Comparison of ENCODE assay signal across 14 cellular contexts in genomic region chr7:70574970-70575799, GRCh38.
DNase-seq lines count a peak whose midpoint lies in the region; ATAC-seq and TF ChIP-seq lines count a peak whose summit lies in the region.
"Had no signal": no experiment of that assay in that cellular context is flagged by ENCODE, and none has a peak within 500 bp of the region (broad histone marks: within the 10 kb centered on the region; RNA-seq: fewer than 3 reads in every experiment).

No MANE protein-coding gene starts in this region.

- H3K27ac Mint-ChIP-seq in MCF 10A (ENCODE audit: low read depth, unreplicated experiment) = no peak overlapping the region
- H3K27ac Mint-ChIP-seq: H9 had no signal

- no peak for ATAC-seq in HG03439 (IDR thresholded peaks at IDR 0.05; ENCODE audit: unreplicated experiment)
- ATAC-seq: A549; activated T-cell treated with anti-CD3 and anti-CD28 coated beads, Interleukin-2, amount 50 U/mL, for 4 hours; Panc1; sciatic nerve had no signal

- peaks cover 20% of the 10 kb centered on the region for H3K9me3 Mint-ChIP-seq in MCF 10A (ENCODE audit: unreplicated experiment)
- H3K9me3 Mint-ChIP-seq: activated T-cell treated with anti-CD3 and anti-CD28 coated beads, Interleukin-2, amount 50 U/mL, for 4 hours; central memory CD8-positive, alpha-beta T cell had no signal

- no peaks in the 10 kb centered on the region for H3K36me3 Mint-ChIP-seq in MCF 10A (ENCODE audit: insufficient read depth, unreplicated experiment)

- CTCF ChIA-PET in MCF 10A (lab: Yijun Ruan, JAX) (interaction anchor here (0.6 kb wide), 1 partner anchor 471 kb away, joined by 3 read pairs; no protein-coding TSS in a partner anchor), RWPE1 (lab: Yijun Ruan, JAX) (no interaction called here)

- POLR2A ChIA-PET in MCF 10A (lab: Yijun Ruan, JAX) = interaction anchor here (0.5 kb wide), 1 partner anchor 160 kb away, joined by 3 read pairs; no protein-coding TSS in a partner anchor
- POLR2A ChIA-PET in RWPE1 (lab: Yijun Ruan, JAX; ENCODE audit: low non-redundant PET) = interaction anchor here (0.6 kb wide), 1 partner anchor 25 kb away, joined by 7 read pairs; no protein-coding TSS in a partner anchor

- DNase-seq in T47D (ENCODE audit: low read depth in 1 of 2, low spot score in 1 of 2) (peak; percentile 53 to 78), MCF 10A (ENCODE audit: unreplicated experiment) (no peak), RWPE1 (ENCODE audit: low spot score) (peak; percentile 54), iris pigment epithelial cell (ENCODE audit: low read depth) (peak; percentile 16), superior temporal gyrus (ENCODE audit: extremely low spot score) (peak; percentile 53), NK-92 (lab: John Stamatoyannopoulos, UW; ENCODE audit: unreplicated experiment) (no peak)
- DNase-seq in effector CD4-positive, alpha-beta T cell = no peak
- DNase-seq: activated T-cell treated with anti-CD3 and anti-CD28 coated beads, Interleukin-2, amount 50 U/mL, for 4 hours; H9 had no signal

- BruUV-seq in MCF 10A (replicated peaks; lab: Mats Ljungman, UMichigan) = no TSS peak

- no peak overlapping the region for H3K27ac ChIP-seq in RWPE1
- H3K27ac ChIP-seq: A549 had no signal

- in situ Hi-C loops in T47D (cut with HindIII; ENCODE audit: low pct_unique_long_range_greater_than_20kb, low sequenced_read_pairs) = no loop called here

- TF ChIP-seq CTCF in MCF 10A (IDR thresholded peaks at IDR 0.05; ENCODE audit: unreplicated experiment) (no peak), RWPE1 (conservative IDR thresholded peaks at IDR 0.05; ENCODE audit: low read depth) (no peak)

- intact Hi-C loops in MCF 10A (cut with micrococcal nuclease) = no loop called here

- H3K4me1 Mint-ChIP-seq in MCF 10A (ENCODE audit: insufficient read depth, unreplicated experiment) = no peaks in the 10 kb centered on the region
- H3K4me1 Mint-ChIP-seq: central memory CD8-positive, alpha-beta T cell had no signal

- no peaks in the 10 kb centered on the region for H3K27me3 Mint-ChIP-seq in MCF 10A (ENCODE audit: insufficient read depth, unreplicated experiment)
- H3K27me3 Mint-ChIP-seq: central memory CD8-positive, alpha-beta T cell had no signal

- H3K4me3 Mint-ChIP-seq in MCF 10A (ENCODE audit: unreplicated experiment) = no peak overlapping the region
- H3K4me3 Mint-ChIP-seq: activated T-cell treated with anti-CD3 and anti-CD28 coated beads, Interleukin-2, amount 50 U/mL, for 4 hours; central memory CD8-positive, alpha-beta T cell; H9 had no signal

Comparison
In these comparisons a context has a peak if more than half of its experiments do, and no peak if none do; other contexts are left out.
1. DNase-seq: peak in T47D (2 of 2), RWPE1 (single experiment), iris pigment epithelial cell (single experiment) and superior temporal gyrus (single experiment); none in MCF 10A (single experiment), effector CD4-positive, alpha-beta T cell (single experiment) and NK-92 (single experiment).